9 cellular contexts compared by ENCODE assay signal in the genomic region with DNA sequence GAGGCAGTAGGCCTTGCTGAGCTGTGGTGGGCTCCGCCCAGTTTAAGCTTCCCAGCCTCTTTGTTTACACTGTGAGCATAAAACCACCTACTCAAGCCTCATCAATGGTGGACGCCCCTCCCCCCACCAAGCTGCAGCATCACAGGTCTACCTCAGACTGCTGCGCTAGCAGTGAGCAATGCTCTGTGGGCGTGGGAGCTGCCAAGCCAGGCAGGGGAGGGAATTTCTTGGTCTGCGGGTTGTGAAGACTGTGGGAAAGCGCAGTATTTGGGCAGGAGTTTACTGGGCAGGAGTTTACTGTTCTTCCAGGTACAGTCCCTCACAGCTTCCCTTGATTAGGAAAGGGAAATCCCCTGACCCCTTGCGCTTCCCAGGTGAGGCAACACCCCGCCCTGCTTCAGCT.
DNase-seq lines count a peak whose midpoint lies in the region; ATAC-seq and TF ChIP-seq lines count a peak whose summit lies in the region.
"Had no signal": no experiment of that assay in that cellular context is flagged by ENCODE, and none has a peak within 500 bp of the region (broad histone marks: within the 10 kb centered on the region; RNA-seq: fewer than 3 reads in every experiment).

No MANE protein-coding gene starts in this region.

- no peaks in the 10 kb centered on the region for H3K36me3 Mint-ChIP-seq in activated CD4-positive, alpha-beta T cell treated with anti-CD3 and anti-CD28 coated beads for 36 hours (ENCODE audit: low read depth)
- H3K36me3 Mint-ChIP-seq: naive B cell had no signal

- H3K27me3 Mint-ChIP-seq in activated CD4-positive, alpha-beta T cell treated with anti-CD3 and anti-CD28 coated beads for 36 hours = peaks cover 4% of the 10 kb centered on the region

- no peaks in the 10 kb centered on the region for H3K9me3 ChIP-seq in cardiac muscle cell (ENCODE audit: low read depth)

- H3K9me3 Mint-ChIP-seq in activated CD4-positive, alpha-beta T cell treated with anti-CD3 and anti-CD28 coated beads for 36 hours (ENCODE audit: low read depth) = peaks cover 1% of the 10 kb centered on the region

- H3K27me3 ChIP-seq in cardiac muscle cell = no peaks in the 10 kb centered on the region

- no peaks in the 10 kb centered on the region for H3K36me3 ChIP-seq in cardiac muscle cell

- TF ChIP-seq CTCF in cardiac muscle cell (IDR thresholded peaks at IDR 0.05; ENCODE audit: low read depth, low read length) (no peak), GM13977 (IDR thresholded peaks at IDR 0.05; ENCODE audit: extremely low read depth, insufficient read depth, missing control alignments) (no peak)

- H3K4me1 Mint-ChIP-seq in activated CD4-positive, alpha-beta T cell treated with anti-CD3 and anti-CD28 coated beads for 36 hours = peaks cover 2% of the 10 kb centered on the region
- H3K4me1 Mint-ChIP-seq: naive B cell had no signal

- intact Hi-C loops in left cardiac atrium (cut with DNase I) = no loop called here
- intact Hi-C loops in activated CD4-positive, alpha-beta T cell treated with anti-CD3 and anti-CD28 coated beads for 36 hours (cut with DNase I, micrococcal nuclease) = no loop called here

- no peak overlapping the region for H3K27ac ChIP-seq in cardiac muscle cell

- no peaks in the 10 kb centered on the region for H3K4me1 ChIP-seq in cardiac muscle cell (ENCODE audit: low read depth)

- ATAC-seq in left cardiac atrium = no peak
- ATAC-seq in activated CD4-positive, alpha-beta T cell treated with anti-CD3 and anti-CD28 coated beads for 36 hours = peak; percentile 53
- ATAC-seq in HG03342 (IDR thresholded peaks at IDR 0.05; ENCODE audit: unreplicated experiment) = no peak

- H3K4me3 ChIP-seq in cardiac muscle cell = no peak overlapping the region

- CTCF ChIA-PET in activated CD4-positive, alpha-beta T cell treated with anti-CD3 and anti-CD28 coated beads for 36 hours (lab: Charles Lee) = no interaction called here

- DNase-seq in cardiac muscle cell (ENCODE audit: low read depth in 1 of 2, low spot score in 1 of 2) (peak; percentile 14 to 23), left cardiac atrium (no peak), iPS DF 19.7 (ENCODE audit: low read depth, low spot score) (peak; percentile 69), germinal center (ENCODE audit: low spot score) (no peak), GM13977 (ENCODE audit: low spot score) (no peak), mesenteric fat pad (ENCODE audit: low spot score) (no peak)
- DNase-seq in activated CD4-positive, alpha-beta T cell treated with anti-CD3 and anti-CD28 coated beads for 36 hours = peak; percentile 67
- DNase-seq: naive B cell had no signal

- H3K4me3 Mint-ChIP-seq in activated CD4-positive, alpha-beta T cell treated with anti-CD3 and anti-CD28 coated beads for 36 hours = no peak overlapping the region
- H3K4me3 Mint-ChIP-seq: naive B cell had no signal

- H3K27ac Mint-ChIP-seq in activated CD4-positive, alpha-beta T cell treated with anti-CD3 and anti-CD28 coated beads for 36 hours = no peak overlapping the region
- H3K27ac Mint-ChIP-seq: naive B cell had no signal

- POLR2A ChIA-PET in activated CD4-positive, alpha-beta T cell treated with anti-CD3 and anti-CD28 coated beads for 36 hours (lab: Charles Lee) = no interaction called here

- in situ Hi-C loops in GM13977 (cut with MboI; ENCODE audit: low pct_unique_long_range_greater_than_20kb, low sequenced_read_pairs, unreplicated experiment) = no loop called here

Comparison
In these comparisons a context has a peak if more than half of its experiments do, and no peak if none do; other contexts are left out.
1. DNase-seq: peak in cardiac muscle cell (2 of 2), activated CD4-positive, alpha-beta T cell treated with anti-CD3 and anti-CD28 coated beads for 36 hours (single experiment) and iPS DF 19.7 (single experiment); none in left cardiac atrium (single experiment), germinal center (single experiment), GM13977 (single experiment) and mesenteric fat pad (single experiment).